17 cellular contexts compared by ENCODE assay signal in the genomic region with DNA sequence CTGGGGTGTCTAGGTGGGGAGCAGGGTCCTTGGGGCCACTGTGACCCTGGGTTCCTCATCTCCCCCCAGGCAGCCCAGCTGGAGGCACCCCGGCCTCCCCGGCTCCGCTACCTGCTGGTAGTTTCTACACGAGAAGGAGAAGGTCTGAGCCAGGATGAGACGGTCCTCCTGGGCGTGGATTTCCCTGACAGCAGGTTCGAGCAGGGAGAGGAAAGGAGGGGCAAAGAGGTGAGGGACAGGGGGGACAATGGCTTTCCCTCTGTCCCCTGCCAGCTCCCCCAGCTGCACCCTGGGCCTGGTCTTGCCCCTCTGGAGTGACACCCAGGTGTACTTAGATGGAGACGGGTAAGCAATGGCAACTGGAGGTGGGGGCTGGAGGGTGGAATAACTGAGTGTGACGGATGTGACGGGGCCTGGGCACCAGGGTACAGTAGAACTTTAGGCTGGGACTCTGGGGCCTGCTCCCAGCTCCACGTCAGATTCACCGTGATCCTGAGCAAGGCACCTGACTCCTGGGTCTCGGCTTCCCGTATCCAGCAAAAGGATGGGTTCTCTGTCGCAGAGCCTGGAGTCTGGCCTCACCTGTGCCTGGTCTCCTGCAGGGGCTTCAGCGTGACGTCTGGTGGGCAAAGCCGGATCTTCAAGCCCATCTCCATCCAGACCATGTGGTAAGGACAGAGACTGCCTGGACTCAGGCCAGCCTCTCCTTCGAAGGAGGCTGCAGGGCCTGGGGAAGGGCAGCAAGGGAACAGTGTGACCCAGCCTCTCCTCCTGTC.
"Had no signal": no experiment of that assay in that cellular context is flagged by ENCODE, and none has a peak within 500 bp of the region (broad histone marks: within the 10 kb centered on the region; RNA-seq: fewer than 3 reads in every experiment).

No MANE protein-coding gene starts in this region.

- ATAC-seq: activated CD4-positive, CD25-positive, alpha-beta regulatory T cell treated with anti-CD3 and anti-CD28 coated beads, Interleukin-2, amount 50 U/mL, for 24 hours; activated T-cell treated with anti-CD3 and anti-CD28 coated beads, Interleukin-2, amount 50 U/mL, for 4 hours; effector memory CD8-positive, alpha-beta T cell; mucosa of descending colon; naive thymus-derived CD8-positive, alpha-beta T cell; psoas muscle had no signal

- DNase-seq: activated CD4-positive, alpha-beta T cell treated with anti-CD3 and anti-CD28 coated beads, Interleukin-2, amount 50 U/mL, for 4 hours; activated T-cell treated with anti-CD3 and anti-CD28 coated beads, Interleukin-2, amount 50 U/mL, for 4 hours; caudate nucleus; cortex of kidney; effector memory CD8-positive, alpha-beta T cell; hippocampal formation; naive thymus-derived CD8-positive, alpha-beta T cell; occipital lobe; psoas muscle; SHP77; stimulated activated CD4-positive, alpha-beta T cell treated with anti-CD3 and anti-CD28 coated beads, Interleukin-15, amount 100 ng/mL, for 24 hours; stimulated activated CD4-positive, alpha-beta T cell treated with anti-CD3 and anti-CD28 coated beads, Interleukin-4, amount 100 ng/mL, for 24 hours; T-helper 2 cell; tibial artery had no signal

- H3K27ac ChIP-seq: psoas muscle, tibial artery had no signal

- H3K27me3 ChIP-seq: tibial artery had no signal

- H3K9me3 ChIP-seq: mucosa of descending colon, psoas muscle, tibial artery had no signal

- H3K4me3 ChIP-seq: lung, mucosa of descending colon, psoas muscle, tibial artery had no signal
